ENCODE assay signal across 1 cellular context in the genomic region with DNA sequence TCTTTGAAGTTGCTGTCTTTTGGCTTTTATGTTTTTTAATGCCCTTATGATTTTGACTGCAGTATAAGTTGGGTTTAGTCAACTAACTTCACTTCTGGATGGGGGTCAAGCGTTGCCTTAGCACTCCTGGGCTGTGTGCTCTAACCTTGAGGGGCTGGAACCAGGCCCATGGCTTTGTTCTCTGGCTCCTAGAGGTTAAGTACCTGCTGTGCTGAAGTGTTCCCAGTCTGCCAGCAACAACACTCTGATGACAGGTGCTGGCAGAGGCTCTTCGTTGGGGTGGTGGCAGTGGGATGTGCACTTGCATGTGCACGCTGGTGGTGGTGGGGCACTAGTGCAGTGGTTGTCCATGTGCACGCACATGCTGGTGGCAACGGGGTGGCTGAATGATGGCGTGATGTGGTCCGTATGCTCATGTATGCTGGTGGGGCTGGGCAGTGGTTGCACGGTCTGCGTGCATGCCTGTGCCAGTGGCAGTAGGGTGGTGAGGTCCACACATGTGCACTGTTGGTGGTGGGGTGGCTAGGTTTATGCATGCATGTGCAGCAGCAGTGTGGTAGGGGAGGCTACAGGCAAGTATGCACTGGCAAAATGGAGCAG.
TF ChIP-seq lines count a peak whose summit lies in the region.

No MANE protein-coding gene starts in this region.

TF ChIP-seq in HepG2, 621 proteins besides CTCF, POLR2A, EP300 and RAD21:
- TF ChIP-seq, protein P1, sequence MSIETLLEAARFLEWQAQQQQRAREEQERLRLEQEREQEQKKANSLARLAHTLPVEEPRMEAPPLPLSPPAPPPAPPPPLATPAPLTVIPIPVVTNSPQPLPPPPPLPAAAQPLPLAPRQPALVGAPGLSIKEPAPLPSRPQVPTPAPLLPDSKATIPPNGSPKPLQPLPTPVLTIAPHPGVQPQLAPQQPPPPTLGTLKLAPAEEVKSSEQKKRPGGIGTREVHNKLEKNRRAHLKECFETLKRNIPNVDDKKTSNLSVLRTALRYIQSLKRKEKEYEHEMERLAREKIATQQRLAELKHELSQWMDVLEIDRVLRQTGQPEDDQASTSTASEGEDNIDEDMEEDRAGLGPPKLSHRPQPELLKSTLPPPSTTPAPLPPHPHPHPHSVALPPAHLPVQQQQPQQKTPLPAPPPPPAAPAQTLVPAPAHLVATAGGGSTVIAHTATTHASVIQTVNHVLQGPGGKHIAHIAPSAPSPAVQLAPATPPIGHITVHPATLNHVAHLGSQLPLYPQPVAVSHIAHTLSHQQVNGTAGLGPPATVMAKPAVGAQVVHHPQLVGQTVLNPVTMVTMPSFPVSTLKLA (IDR thresholded peaks at IDR 0.05): peak; percentile 39
- TF ChIP-seq, protein P2, sequence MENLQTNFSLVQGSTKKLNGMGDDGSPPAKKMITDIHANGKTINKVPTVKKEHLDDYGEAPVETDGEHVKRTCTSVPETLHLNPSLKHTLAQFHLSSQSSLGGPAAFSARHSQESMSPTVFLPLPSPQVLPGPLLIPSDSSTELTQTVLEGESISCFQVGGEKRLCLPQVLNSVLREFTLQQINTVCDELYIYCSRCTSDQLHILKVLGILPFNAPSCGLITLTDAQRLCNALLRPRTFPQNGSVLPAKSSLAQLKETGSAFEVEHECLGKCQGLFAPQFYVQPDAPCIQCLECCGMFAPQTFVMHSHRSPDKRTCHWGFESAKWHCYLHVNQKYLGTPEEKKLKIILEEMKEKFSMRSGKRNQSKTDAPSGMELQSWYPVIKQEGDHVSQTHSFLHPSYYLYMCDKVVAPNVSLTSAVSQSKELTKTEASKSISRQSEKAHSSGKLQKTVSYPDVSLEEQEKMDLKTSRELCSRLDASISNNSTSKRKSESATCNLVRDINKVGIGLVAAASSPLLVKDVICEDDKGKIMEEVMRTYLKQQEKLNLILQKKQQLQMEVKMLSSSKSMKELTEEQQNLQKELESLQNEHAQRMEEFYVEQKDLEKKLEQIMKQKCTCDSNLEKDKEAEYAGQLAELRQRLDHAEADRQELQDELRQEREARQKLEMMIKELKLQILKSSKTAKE (CRISPR knock-in tag; IDR thresholded peaks at IDR 0.05; ENCODE audit: borderline replicate concordance): 0 out of 2 replicates have a peak, but pooled peaks have one; percentile 24
- TF ChIP-seq ZFP90 (CRISPR knock-in tag; IDR thresholded peaks at IDR 0.05; ENCODE audit: borderline replicate concordance): no peak
- TF ChIP-seq MXD3 (CRISPR knock-in tag; IDR thresholded peaks at IDR 0.05): no peak
- TF ChIP-seq HOMEZ (CRISPR knock-in tag; IDR thresholded peaks at IDR 0.05; ENCODE audit: low read depth): no peak
